1 cellular context compared by ENCODE assay signal in genomic region chr3:181487236-181487978, GRCh38.
TF ChIP-seq lines count a peak whose summit lies in the region.

No MANE protein-coding gene starts in this region.

TF ChIP-seq in GM23338, 12 proteins besides CTCF, POLR2A, EP300 and RAD21 (continued from another document):
- no peak for TF ChIP-seq ZNF114 (CRISPR knock-in tag; IDR thresholded peaks at IDR 0.05)
- TF ChIP-seq ETS1 (IDR thresholded peaks at IDR 0.05) = no peak
